Comparison of ENCODE assay signal across 8 cellular contexts in the genomic region with DNA sequence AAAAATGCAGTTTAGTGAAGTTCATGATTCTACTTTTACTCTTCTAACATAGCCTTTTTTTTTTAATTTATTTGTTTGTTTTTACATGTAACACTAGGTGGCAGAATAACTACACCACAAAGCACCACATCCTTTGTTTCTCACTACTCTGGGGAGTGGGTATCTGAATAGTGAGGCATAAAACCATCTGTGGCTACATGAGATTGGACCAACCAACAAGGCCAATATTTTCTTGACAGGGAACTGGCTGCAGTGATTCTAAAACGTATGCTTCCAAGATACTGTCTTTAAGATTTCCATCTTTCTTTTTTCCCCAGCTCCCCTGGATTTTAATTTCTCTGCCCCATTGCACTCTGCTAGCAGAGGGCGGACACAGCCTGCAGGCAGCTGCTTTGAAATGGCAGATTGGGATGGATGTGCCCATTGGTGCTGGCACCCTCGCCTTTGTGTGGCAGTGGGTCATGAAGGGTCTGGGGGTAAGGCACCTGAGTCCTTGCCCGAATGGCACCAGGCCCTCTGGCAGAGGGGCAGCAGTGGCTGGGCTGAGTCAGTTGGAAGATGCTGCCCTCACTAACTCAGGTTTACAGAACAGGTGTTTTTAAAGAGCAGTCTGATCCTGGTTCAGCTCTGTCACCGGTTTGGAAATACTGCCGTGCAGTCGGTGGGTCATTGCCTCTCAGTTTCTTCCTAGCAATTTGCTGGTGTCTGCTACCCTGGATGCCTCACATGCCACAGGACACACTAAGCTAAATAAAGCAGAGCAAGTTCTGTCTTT.
DNase-seq lines count a peak whose midpoint lies in the region; ATAC-seq, FAIRE-seq and TF ChIP-seq lines count a peak whose summit lies in the region.

No MANE protein-coding gene starts in this region.

- H3K27me3 ChIP-seq in brain microvascular endothelial cell (replicated peaks) (no peaks in the 10 kb centered on the region), skeletal muscle satellite cell (ENCODE audit: control insufficient read depth, insufficient read depth, low read length) (no peaks in the 10 kb centered on the region)

- in situ Hi-C loops in brain microvascular endothelial cell (cut with HindIII; ENCODE audit: low pct_ligation_motif_present, low sequenced_read_pairs) = no loop called here

- no peak overlapping the region for H3K27ac ChIP-seq in brain microvascular endothelial cell

- DNase-seq in COR-L47 (lab: John Stamatoyannopoulos, UW) (peak; percentile 61), H54 (ENCODE audit: insufficient read length, low spot score) (no peak), NCI-H446 treated with DMSO at 0.1 percent for 48 hours (lab: John Stamatoyannopoulos, UW) (peak; percentile 43), brain microvascular endothelial cell (no peak), iPS-NIHi11 (ENCODE audit: low spot score) (peak; percentile 61), HuH-7.5 (ENCODE audit: low spot score) (no peak)

- peaks cover 49% of the 10 kb centered on the region for H3K4me1 ChIP-seq in skeletal muscle satellite cell (ENCODE audit: control insufficient read depth, insufficient read depth, low read length)

- FAIRE-seq in H54 (lab: Jason Lieb, UNC) = peak; percentile 72

- H3K9me3 ChIP-seq in skeletal muscle satellite cell (replicated peaks; ENCODE audit: low read length) = no peaks in the 10 kb centered on the region

- H3K4me3 ChIP-seq in brain microvascular endothelial cell (ENCODE audit: low read depth, low read length) (no peak overlapping the region), skeletal muscle satellite cell (ENCODE audit: low read length) (no peak overlapping the region)

- no peaks in the 10 kb centered on the region for H3K36me3 ChIP-seq in brain microvascular endothelial cell (replicated peaks)
- H3K36me3 ChIP-seq in skeletal muscle satellite cell (ENCODE audit: insufficient read depth, low read length) = no peaks in the 10 kb centered on the region

- no peak for ATAC-seq in GM18870 (IDR thresholded peaks at IDR 0.05; ENCODE audit: unreplicated experiment)

- no peak overlapping the region for H3K4me2 ChIP-seq in skeletal muscle satellite cell (ENCODE audit: low read length)

- TF ChIP-seq POLR2A in H54 (IDR thresholded peaks at IDR 0.05; ENCODE audit: low read depth, low read length) = no peak

- peak overlapping the region; percentile 47 for H3K9ac ChIP-seq in skeletal muscle satellite cell (ENCODE audit: low read depth, low read length)

- TF ChIP-seq CTCF in brain microvascular endothelial cell (IDR thresholded peaks at IDR 0.05; ENCODE audit: low read depth, low read length, missing control alignments) = peak; percentile 38

Comparison
In these comparisons a context has a peak if more than half of its experiments do, and no peak if none do; other contexts are left out.
1. DNase-seq: peak in COR-L47 (single experiment), NCI-H446 treated with DMSO at 0.1 percent for 48 hours (single experiment) and iPS-NIHi11 (single experiment); none in H54 (single experiment), brain microvascular endothelial cell (single experiment) and HuH-7.5 (single experiment).